15 cellular contexts compared by ENCODE assay signal in genomic region chr9:97570899-97571298, GRCh38.
A peak's percentile ranks its signal among the peaks of the same experiment; 100 is the strongest.
DNase-seq lines count a peak whose midpoint lies in the region; ATAC-seq, FAIRE-seq and TF ChIP-seq lines count a peak whose summit lies in the region.
"Had no signal": no experiment of that assay in that cellular context is flagged by ENCODE, and none has a peak within 500 bp of the region (broad histone marks: within the 10 kb centered on the region; RNA-seq: fewer than 3 reads in every experiment).

No MANE protein-coding gene starts in this region.

- H3K4me3 ChIP-seq in esophagus muscularis mucosa: no peak overlapping the region
- H3K4me3 ChIP-seq in right lobe of liver: no peak overlapping the region
- H3K4me3 ChIP-seq: body of pancreas had no signal

- 68% methylated on average over 6 of the region's 6 CpGs for WGBS in esophagus muscularis mucosa
- WGBS in right lobe of liver (ENCODE audit: insufficient coverage, low coverage, low lambda C conversion rate, missing lambda C conversion rate): 86% methylated on average over 6 of the region's 6 CpGs

- H3K27ac ChIP-seq in esophagus muscularis mucosa (replicated peaks in 1 of 4) (peak overlapping the region; percentile 24 to 67 (median 44)), right lobe of liver (peak overlapping the region in 2 of 3 donors; percentile 85 to 88), temporal lobe (ENCODE audit: low read depth, low read length) (peak overlapping the region; percentile 77)
- H3K27ac ChIP-seq: 22Rv1, body of pancreas had no signal

- H3K27me3 ChIP-seq in esophagus muscularis mucosa (no peaks in the 10 kb centered on the region), right lobe of liver (no peaks in the 10 kb centered on the region)
- H3K27me3 ChIP-seq: body of pancreas had no signal

- no peaks in the 10 kb centered on the region for H3K9me3 ChIP-seq in esophagus muscularis mucosa
- H3K9me3 ChIP-seq in right lobe of liver: no peaks in the 10 kb centered on the region
- H3K9me3 ChIP-seq: body of pancreas had no signal

- H3K4me1 ChIP-seq in esophagus muscularis mucosa: peaks cover 15 to 37% (median 28%) of the 10 kb centered on the region in 4 donors
- peaks cover 0 to 30% (median 11%) of the 10 kb centered on the region in 4 donors for H3K4me1 ChIP-seq in right lobe of liver
- H3K4me1 ChIP-seq: body of pancreas had no signal

- intact Hi-C loops in esophagus muscularis mucosa (cut with DNase I): no loop called here
- intact Hi-C loops in right lobe of liver (cut with DNase I): no loop called here

- DNase-seq in NCI-H2029 (lab: John Stamatoyannopoulos, UW) (peak; percentile 16), NCI-H2029 treated with DMSO at 0.1 percent for 48 hours (lab: John Stamatoyannopoulos, UW) (no peak), esophagus muscularis mucosa (ENCODE audit: extremely low spot score) (no peak), right lobe of liver (peak; percentile 46 to 95 (median 86)), RCC 7860 (ENCODE audit: low spot score) (no peak), NCI-H774 (lab: John Stamatoyannopoulos, UW) (no peak)
- DNase-seq in stimulated activated CD4-positive, alpha-beta T cell treated with anti-CD3 and anti-CD28 coated beads, Interleukin-4, amount 100 ng/mL, for 4 hours: no peak
- DNase-seq: activated CD4-positive, alpha-beta T cell treated with anti-CD3 and anti-CD28 coated beads, Interleukin-2, amount 50 U/mL, for 48 hours; body of pancreas; glutamatergic neuron; small intestine had no signal

- TF ChIP-seq CTCF in esophagus muscularis mucosa (IDR thresholded peaks at IDR 0.05): no peak
- TF ChIP-seq CTCF in right lobe of liver (IDR thresholded peaks at IDR 0.05): no peak

- no peak for FAIRE-seq in RCC 7860 (lab: Jason Lieb, UNC)
- FAIRE-seq: small intestine had no signal

- H3K36me3 ChIP-seq in esophagus muscularis mucosa: peaks cover 21 to 79% (median 61%) of the 10 kb centered on the region in 4 donors
- H3K36me3 ChIP-seq in right lobe of liver: no peaks in the 10 kb centered on the region

- no peak for TF ChIP-seq EP300 in esophagus muscularis mucosa (IDR thresholded peaks at IDR 0.05)

- peak; percentile 58 to 80 (median 74) for ATAC-seq in right lobe of liver
- ATAC-seq: activated T-helper 17 cell treated with anti-CD3 and anti-CD28 coated beads, Interleukin-2, amount 50 U/mL, for 72 hours; body of pancreas; Panc1 had no signal

- TF ChIP-seq POLR2A in esophagus muscularis mucosa (IDR thresholded peaks at IDR 0.05; ENCODE audit: low read depth) (no peak), right lobe of liver (IDR thresholded peaks at IDR 0.05) (no peak)

Comparison
In these comparisons a context has a peak if more than half of its experiments do, and no peak if none do; other contexts are left out.
1. DNase-seq: peak in NCI-H2029 (single experiment) and right lobe of liver (3 of 3); none in NCI-H2029 treated with DMSO at 0.1 percent for 48 hours (single experiment), esophagus muscularis mucosa (single experiment), RCC 7860 (single experiment), stimulated activated CD4-positive, alpha-beta T cell treated with anti-CD3 and anti-CD28 coated beads, Interleukin-4, amount 100 ng/mL, for 4 hours (0 of 2) and NCI-H774 (single experiment).
2. Peak in every context shown above with its lines, with median percentiles within 50 percentile points of each other: H3K27ac ChIP-seq.